In the genomic region with DNA sequence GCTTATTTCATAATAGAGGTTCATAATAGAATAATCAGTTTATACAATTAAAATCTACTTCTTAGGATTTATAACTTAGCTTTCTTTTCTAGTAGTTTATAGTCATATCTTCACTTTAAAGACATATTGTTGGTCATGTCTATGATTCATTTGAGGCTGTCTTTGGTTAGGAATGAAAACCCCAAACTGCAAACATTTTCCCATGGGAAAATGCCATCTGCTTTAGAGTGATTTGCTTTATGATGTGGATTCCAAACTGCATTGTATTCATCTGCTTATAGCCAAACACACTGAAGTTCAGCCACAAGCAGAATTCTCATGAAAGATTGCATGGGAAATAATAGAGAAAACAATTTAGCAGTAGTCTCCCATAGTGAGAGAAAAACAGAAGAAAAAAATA, we compare ENCODE assay signal across 17 cellular contexts.
DNase-seq lines count a peak whose midpoint lies in the region; ATAC-seq and TF ChIP-seq lines count a peak whose summit lies in the region.
"Had no signal": no experiment of that assay in that cellular context is flagged by ENCODE, and none has a peak within 500 bp of the region (broad histone marks: within the 10 kb centered on the region; RNA-seq: fewer than 3 reads in every experiment).

No MANE protein-coding gene starts in this region.

- DNase-seq in AG08395 (ENCODE audit: low spot score), result peak; percentile 33
- DNase-seq in HCEC 1CT, result peak; percentile 30
- DNase-seq in adipocyte (ENCODE audit: low read depth), result peak; percentile 28
- DNase-seq in fibroblast of villous mesenchyme (ENCODE audit: low read depth), result peak; percentile 47
- DNase-seq in SIG-M5 treated with dmso at 0.1 percent for 504 hours (lab: John Stamatoyannopoulos, UW; ENCODE audit: unreplicated experiment), result no peak
- DNase-seq in NCI-H345 treated with DMSO at 0.1 percent for 48 hours (lab: John Stamatoyannopoulos, UW; ENCODE audit: unreplicated experiment), result no peak
- DNase-seq: activated CD4-positive, alpha-beta T cell treated with anti-CD3 and anti-CD28 coated beads, Interleukin-2, amount 10 ng/mL, durations not matched to agents 7 days and 5 days; activated T-cell treated with anti-CD3 and anti-CD28 coated beads, Interleukin-2, amount 50 U/mL, for 4 hours; COR-L47; H9; head of caudate nucleus; kidney; NCI-H2029; NCI-H526 treated with DMSO at 0.1 percent for 48 hours had no signal

- no peak overlapping the region for H3K9ac ChIP-seq in adipocyte (ENCODE audit: low read length)

- no peak overlapping the region for H3K4me3 ChIP-seq in adipocyte (ENCODE audit: low read length)
- H3K4me3 ChIP-seq in fibroblast of villous mesenchyme (ENCODE audit: low read depth, low read length), result no peak overlapping the region
- H3K4me3 ChIP-seq: right atrium auricular region had no signal

- H3K4me1 ChIP-seq in adipocyte (ENCODE audit: control insufficient read depth, insufficient read depth, low read length), result no peaks in the 10 kb centered on the region
- H3K4me1 ChIP-seq: right atrium auricular region had no signal

- H3K27me3 ChIP-seq in adipocyte (replicated peaks; ENCODE audit: control insufficient read depth, insufficient read depth, low read length), result no peaks in the 10 kb centered on the region
- H3K27me3 ChIP-seq: right atrium auricular region had no signal

- ATAC-seq in HG02759 (IDR thresholded peaks at IDR 0.05; ENCODE audit: unreplicated experiment) (no peak), GM19023 (IDR thresholded peaks at IDR 0.05; ENCODE audit: unreplicated experiment) (no peak)
- ATAC-seq: activated T-cell treated with anti-CD3 and anti-CD28 coated beads, Interleukin-2, amount 50 U/mL, for 4 hours had no signal

- H3K36me3 ChIP-seq in adipocyte (ENCODE audit: control insufficient read depth, insufficient read depth, low read length, severe bottlenecking), result no peaks in the 10 kb centered on the region
- H3K36me3 ChIP-seq: right atrium auricular region had no signal

- no peaks in the 10 kb centered on the region for H3K9me3 ChIP-seq in adipocyte (ENCODE audit: control insufficient read depth, low read length)
- H3K9me3 ChIP-seq: right atrium auricular region had no signal

- TF ChIP-seq CTCF in fibroblast of villous mesenchyme (IDR thresholded peaks at IDR 0.05; ENCODE audit: insufficient read depth, low read depth, low read length), result no peak

Comparison
In these comparisons a context has a peak if more than half of its experiments do, and no peak if none do; other contexts are left out.
1. DNase-seq: peak in AG08395 (single experiment), HCEC 1CT (single experiment), adipocyte (single experiment) and fibroblast of villous mesenchyme (single experiment); none in SIG-M5 treated with dmso at 0.1 percent for 504 hours (single experiment) and NCI-H345 treated with DMSO at 0.1 percent for 48 hours (single experiment).